Comparison of ENCODE assay signal across 8 cellular contexts in the genomic region with DNA sequence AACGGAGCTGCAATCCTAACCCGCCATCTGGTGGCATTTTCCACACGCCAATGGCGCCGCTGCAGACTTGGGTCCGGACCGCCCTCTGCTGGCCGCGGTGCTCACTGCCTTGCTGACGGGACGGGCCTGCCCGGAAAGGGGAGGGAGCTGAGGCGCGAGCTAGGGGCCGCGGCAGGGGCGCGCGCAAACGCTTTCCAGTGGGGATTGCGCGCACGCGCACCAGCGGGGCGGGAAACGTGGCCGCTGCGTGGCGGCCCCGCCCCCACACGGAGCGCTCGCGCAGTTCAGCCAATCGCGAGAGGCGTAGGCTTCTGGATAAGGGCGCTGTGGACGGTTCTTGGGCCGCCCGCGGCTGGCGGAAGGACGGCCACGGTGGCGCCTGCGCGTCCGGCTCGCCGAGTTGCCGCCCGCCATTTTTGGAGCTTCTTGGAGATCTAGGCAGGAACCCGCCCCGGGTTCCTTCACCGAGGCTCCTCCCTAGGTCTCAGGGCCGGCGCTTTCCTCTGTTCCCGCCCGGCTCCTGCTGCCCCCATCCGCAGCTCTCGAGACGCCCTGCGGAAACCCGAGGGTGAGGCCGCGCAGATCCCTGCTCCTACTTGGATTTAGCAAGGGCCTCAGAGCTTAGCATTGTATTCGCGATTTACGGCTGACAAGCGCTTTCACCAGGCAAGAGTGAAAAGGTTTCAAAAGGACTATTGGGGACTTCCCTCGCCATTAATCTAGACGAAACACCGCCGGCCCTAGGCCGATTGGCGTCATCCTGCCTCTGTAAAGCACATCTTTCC. TPM values are rescaled to one million over a fixed set of nuclear protein-coding genes. Genes with fewer than 3 reads are reported as not detected.
DNase-seq lines count a peak whose midpoint lies in the region; ATAC-seq and TF ChIP-seq lines count a peak whose summit lies in the region.

TSS of gene STAG1 (minus strand) at position 52 of the 785 bp plus-strand sequence. CDS start 121,480 bp downstream, outside the sequence.

- no peaks in the 10 kb centered on the region for H3K9me2 ChIP-seq in SK-N-SH

- peaks cover 43% of the 10 kb centered on the region for H3K79me2 ChIP-seq in SK-N-SH (ENCODE audit: insufficient read depth)

- H3K4me1 ChIP-seq in SK-N-SH (ENCODE audit: control insufficient read depth in 1 of 2, insufficient read depth in 2 of 2, low read depth in 1 of 2, low read length in 1 of 2): peaks cover 17 to 24% of the 10 kb centered on the region in 2 experiments; a peak in 3 of 4 replicates
- peaks cover 32% of the 10 kb centered on the region for H3K4me1 ChIP-seq in testis

- peak in 1 of 2 experiments; percentile 9; a peak in 1 of 4 replicates for TF ChIP-seq EP300 in SK-N-SH (IDR thresholded peaks at IDR 0.05; ENCODE audit: borderline replicate concordance in 1 of 2, low read depth in 1 of 2, low read length in 1 of 2)

- 2% methylated on average over 12 of the region's 78 CpGs for WGBS in SK-N-SH (ENCODE audit: low lambda C conversion rate)
- 0 to 1% methylated on average over 22 to 42 of the region's 78 CpGs for WGBS in testis, 2 donors

- H3K9me3 ChIP-seq in SK-N-SH (no peaks in the 10 kb centered on the region), testis (no peaks in the 10 kb centered on the region)

- H3K27me3 ChIP-seq in SK-N-SH (ENCODE audit: insufficient read depth) (no peaks in the 10 kb centered on the region), testis (no peaks in the 10 kb centered on the region)

- H3K4me3 Mint-ChIP-seq in activated naive CD4-positive, alpha-beta T cell treated with anti-CD3 and anti-CD28 coated beads, Interleukin-2, amount 50 U/mL, for 24 hours: peak within 1 kb of the TSS; percentile 92

- H3K36me3 ChIP-seq in SK-N-SH (replicated peaks in 1 of 2; ENCODE audit: control insufficient read depth in 1 of 2, insufficient read depth in 2 of 2, low read length in 1 of 2) (no peaks in the 10 kb centered on the region), testis (ENCODE audit: low read depth, missing control alignments) (no peaks in the 10 kb centered on the region)

- peak within 1 kb of the TSS; percentile 66 to 69 for H3K4me3 ChIP-seq in SK-N-SH (ENCODE audit: low read depth in 2 of 2, low read length in 1 of 2)
- peak within 1 kb of the TSS; percentile 90 to 94 for H3K4me3 ChIP-seq in testis

- H3K9ac ChIP-seq in SK-N-SH: peak within 1 kb of the TSS; percentile 97

- peak; percentile 81 for ATAC-seq in HG02588 (IDR thresholded peaks at IDR 0.05; ENCODE audit: unreplicated experiment)
- peak; percentile 98 for ATAC-seq in omental fat pad (ENCODE audit: low FRiP score)

- intact Hi-C loops in testis (cut with DNase I; ENCODE audit: low total_unique reads): loop anchor here (5.0 to 10.0 kb wide), 3 partner anchors 262 to 675 kb away; no protein-coding TSS in a partner anchor

- CTCF ChIA-PET in SK-N-SH (lab: Yijun Ruan, JAX): interaction anchor here (0.6 to 6.4 kb wide), 126 partner anchors 10 to 1095 kb away, joined by 3 to 127 read pairs (median 4); partner anchors contain the start of genes IL20RB, MSL2, NCK1 and PPP2R3A

- H2AFZ ChIP-seq in SK-N-SH (ENCODE audit: low read depth): peak within 1 kb of the TSS; percentile 90

- TF ChIP-seq POLR2A in testis (IDR thresholded peaks at IDR 0.05): peak; percentile 77

- H3K4me1 Mint-ChIP-seq in activated naive CD4-positive, alpha-beta T cell treated with anti-CD3 and anti-CD28 coated beads, Interleukin-2, amount 50 U/mL, for 24 hours: peaks cover 47% of the 10 kb centered on the region

- H3K27ac Mint-ChIP-seq in activated naive CD4-positive, alpha-beta T cell treated with anti-CD3 and anti-CD28 coated beads, Interleukin-2, amount 50 U/mL, for 24 hours: peak within 1 kb of the TSS; percentile 98

- TF ChIP-seq RAD21 in SK-N-SH (IDR thresholded peaks at IDR 0.05; ENCODE audit: low read length): peak; percentile 91

- H3K4me2 ChIP-seq in SK-N-SH: peak within 1 kb of the TSS; percentile 87

- H4K20me1 ChIP-seq in SK-N-SH (ENCODE audit: insufficient read depth): peaks cover under 1% of the 10 kb centered on the region; the same call in 1 of the 2 replicates

- POLR2A ChIA-PET in SK-N-SH (lab: Yijun Ruan, JAX): interaction anchor here (0.5 to 2.4 kb wide), 21 partner anchors 10 to 681 kb away, joined by 3 to 33 read pairs (median 4); partner anchors contain the start of genes MSL2, NCK1 and SLC35G2

- DNase-seq in GM10266 (ENCODE audit: extremely low spot score) (peak; percentile 95), NCI-H1048 (lab: John Stamatoyannopoulos, UW) (peak; percentile 95), SK-N-SH (peak; percentile 96), glomerular endothelial cell (ENCODE audit: extremely low read depth, low read depth, low spot score) (no peak), omental fat pad (ENCODE audit: low spot score) (peak; percentile 95), testis (peak; percentile 99)

- no peaks in the 10 kb centered on the region for H3K9me3 Mint-ChIP-seq in activated naive CD4-positive, alpha-beta T cell treated with anti-CD3 and anti-CD28 coated beads, Interleukin-2, amount 50 U/mL, for 24 hours

- TF ChIP-seq CTCF in GM10266 (IDR thresholded peaks at IDR 0.05; ENCODE audit: control insufficient read depth, insufficient read depth, low read depth, missing control alignments) (peak; percentile 100), SK-N-SH (IDR thresholded peaks at IDR 0.05) (peak; percentile 87), omental fat pad (IDR thresholded peaks at IDR 0.05) (peak in 2 of 3 donors; percentile 78 to 83), testis (IDR thresholded peaks at IDR 0.05) (peak; percentile 95 to 100 (median 99))

- no peaks in the 10 kb centered on the region for H3K27me3 Mint-ChIP-seq in activated naive CD4-positive, alpha-beta T cell treated with anti-CD3 and anti-CD28 coated beads, Interleukin-2, amount 50 U/mL, for 24 hours

- peaks cover 24% of the 10 kb centered on the region for H3F3A ChIP-seq in SK-N-SH (replicated peaks; ENCODE audit: insufficient read depth)

- no peaks in the 10 kb centered on the region for H3K36me3 Mint-ChIP-seq in activated naive CD4-positive, alpha-beta T cell treated with anti-CD3 and anti-CD28 coated beads, Interleukin-2, amount 50 U/mL, for 24 hours

- H3K27ac ChIP-seq in SK-N-SH (ENCODE audit: low read depth in 2 of 2, low read length in 1 of 2): peak within 1 kb of the TSS; percentile 98
- H3K27ac ChIP-seq in testis: peak within 1 kb of the TSS; percentile 99 to 100

TF ChIP-seq in SK-N-SH, 30 proteins besides CTCF, POLR2A, EP300 and RAD21 (continues in another document):
- peak; percentile 99 for TF ChIP-seq SMC3 (IDR thresholded peaks at IDR 0.05; ENCODE audit: low read depth, low read length)
- TF ChIP-seq IRF3 (IDR thresholded peaks at IDR 0.05; ENCODE audit: low read depth, low read length): no peak
- TF ChIP-seq, protein P1, sequence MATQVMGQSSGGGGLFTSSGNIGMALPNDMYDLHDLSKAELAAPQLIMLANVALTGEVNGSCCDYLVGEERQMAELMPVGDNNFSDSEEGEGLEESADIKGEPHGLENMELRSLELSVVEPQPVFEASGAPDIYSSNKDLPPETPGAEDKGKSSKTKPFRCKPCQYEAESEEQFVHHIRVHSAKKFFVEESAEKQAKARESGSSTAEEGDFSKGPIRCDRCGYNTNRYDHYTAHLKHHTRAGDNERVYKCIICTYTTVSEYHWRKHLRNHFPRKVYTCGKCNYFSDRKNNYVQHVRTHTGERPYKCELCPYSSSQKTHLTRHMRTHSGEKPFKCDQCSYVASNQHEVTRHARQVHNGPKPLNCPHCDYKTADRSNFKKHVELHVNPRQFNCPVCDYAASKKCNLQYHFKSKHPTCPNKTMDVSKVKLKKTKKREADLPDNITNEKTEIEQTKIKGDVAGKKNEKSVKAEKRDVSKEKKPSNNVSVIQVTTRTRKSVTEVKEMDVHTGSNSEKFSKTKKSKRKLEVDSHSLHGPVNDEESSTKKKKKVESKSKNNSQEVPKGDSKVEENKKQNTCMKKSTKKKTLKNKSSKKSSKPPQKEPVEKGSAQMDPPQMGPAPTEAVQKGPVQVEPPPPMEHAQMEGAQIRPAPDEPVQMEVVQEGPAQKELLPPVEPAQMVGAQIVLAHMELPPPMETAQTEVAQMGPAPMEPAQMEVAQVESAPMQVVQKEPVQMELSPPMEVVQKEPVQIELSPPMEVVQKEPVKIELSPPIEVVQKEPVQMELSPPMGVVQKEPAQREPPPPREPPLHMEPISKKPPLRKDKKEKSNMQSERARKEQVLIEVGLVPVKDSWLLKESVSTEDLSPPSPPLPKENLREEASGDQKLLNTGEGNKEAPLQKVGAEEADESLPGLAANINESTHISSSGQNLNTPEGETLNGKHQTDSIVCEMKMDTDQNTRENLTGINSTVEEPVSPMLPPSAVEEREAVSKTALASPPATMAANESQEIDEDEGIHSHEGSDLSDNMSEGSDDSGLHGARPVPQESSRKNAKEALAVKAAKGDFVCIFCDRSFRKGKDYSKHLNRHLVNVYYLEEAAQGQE (IDR thresholded peaks at IDR 0.05; ENCODE audit: low read depth, low read length): peak; percentile 7; the same call in 1 of the 2 replicates
- peak; percentile 82 for TF ChIP-seq MXI1 (IDR thresholded peaks at IDR 0.05; ENCODE audit: low read depth, low read length)
- no peak; the same call in 1 of the 2 replicates for TF ChIP-seq FOSL2 (IDR thresholded peaks at IDR 0.05; ENCODE audit: borderline replicate concordance, low read depth)
- no peak for TF ChIP-seq TCF12 (IDR thresholded peaks at IDR 0.05)

RNA-seq across cellular contexts. Expression of gene STAG1, which starts in this region (rescaled TPM):
- 5.5 and 6.9 TPM in 2 replicates for polyA plus RNA-seq in SK-N-SH (2012; rRNA removed)
- polyA plus RNA-seq in SK-N-SH (2012; cell fraction: cytosol; rRNA removed): 8.3 and 9.0 TPM in 2 replicates
- polyA plus RNA-seq in SK-N-SH (2012; cell fraction: nucleus; rRNA removed): 3.8 and 7.6 TPM in 2 replicates
- 18.2 and 23.3 TPM in 2 replicates for total RNA-seq in glomerular endothelial cell
- 10 to 100 TPM; 37.6 to 57.5 (median 41.6) TPM for total RNA-seq in omental fat pad
- total RNA-seq in testis: 10 to 100 TPM; 40.2 to 45.3 TPM
- 14.3 TPM for polyA plus RNA-seq in testis (ENCODE audit: insufficient read depth, low read depth, low replicate concordance)
